22 cellular contexts compared by ENCODE assay signal in genomic region chr6:13101985-13102384, GRCh38.
DNase-seq lines count a peak whose midpoint lies in the region; ATAC-seq, FAIRE-seq and TF ChIP-seq lines count a peak whose summit lies in the region.
"Had no signal": no experiment of that assay in that cellular context is flagged by ENCODE, and none has a peak within 500 bp of the region (broad histone marks: within the 10 kb centered on the region; RNA-seq: fewer than 3 reads in every experiment).

No MANE protein-coding gene starts in this region.

- H3K79me2 ChIP-seq in HepG2 (ENCODE audit: insufficient read depth, low read length), result no peaks in the 10 kb centered on the region

- no peaks in the 10 kb centered on the region for H3K36me3 Mint-ChIP-seq in T-cell
- H3K36me3 Mint-ChIP-seq: CD4-positive, CD25-positive, alpha-beta regulatory T cell; CD8-positive, alpha-beta memory T cell had no signal

- H3K27ac ChIP-seq in liver (ENCODE audit: low read depth in 1 of 2, low read length in 2 of 2) (no peak overlapping the region), HepG2 (ENCODE audit: extremely low read length, insufficient read depth, low read length) (no peak overlapping the region), neutrophil (peak overlapping the region; percentile 76)
- H3K27ac ChIP-seq: GM23248 had no signal

- H4K20me1 ChIP-seq in HepG2 (ENCODE audit: insufficient read depth, low read length), result no peaks in the 10 kb centered on the region

- CTCF ChIA-PET in HepG2 (lab: Yijun Ruan, JAX; ENCODE audit: low intra/inter-chr PET ratio, low total read pairs) (no interaction called here), T-cell (lab: Charles Lee) (no interaction called here)

- POLR2A ChIA-PET in HepG2 (lab: Yijun Ruan, JAX) (no interaction called here), T-cell (lab: Charles Lee) (no interaction called here)

- TF ChIP-seq EP300 in HepG2 (IDR thresholded peaks at IDR 0.05; ENCODE audit: low read depth in 2 of 2, low read length in 2 of 2) (no peak), HepG2 (CRISPR knock-in tag; IDR thresholded peaks at IDR 0.05; ENCODE audit: borderline replicate concordance) (no peak)

- H3K9ac ChIP-seq in liver (ENCODE audit: low read depth in 1 of 2, low read length in 2 of 2) (no peak overlapping the region), HepG2 (ENCODE audit: insufficient read depth, low read depth, low read length) (no peak overlapping the region)
- H3K9ac ChIP-seq: GM23248 had no signal

- TF ChIP-seq CTCF in liver (IDR thresholded peaks at IDR 0.05; ENCODE audit: low read depth, low read length, missing input control), result no peak
- no peak for TF ChIP-seq CTCF in HepG2 (CRISPR knock-in tag; IDR thresholded peaks at IDR 0.05)
- no peak for TF ChIP-seq CTCF in neutrophil (IDR thresholded peaks at IDR 0.05)

- TF ChIP-seq POLR2A in HepG2 (IDR thresholded peaks at IDR 0.05; ENCODE audit: insufficient read depth in 1 of 2, low read depth in 2 of 2, low read length in 2 of 2), result no peak

- intact Hi-C loops in HepG2 (cut with micrococcal nuclease; ENCODE audit: unreplicated experiment), result no loop called here

- no peaks in the 10 kb centered on the region for H3K4me1 Mint-ChIP-seq in T-cell
- H3K4me1 Mint-ChIP-seq: CD4-positive, CD25-positive, alpha-beta regulatory T cell; CD8-positive, alpha-beta memory T cell had no signal

- TF ChIP-seq RAD21 in liver (IDR thresholded peaks at IDR 0.05) (no peak), HepG2 (CRISPR knock-in tag; IDR thresholded peaks at IDR 0.05) (no peak)

- H3K9me3 ChIP-seq in liver (ENCODE audit: control insufficient read depth in 4 of 4, low read length in 3 of 4), result no peaks in the 10 kb centered on the region
- no peaks in the 10 kb centered on the region for H3K9me3 ChIP-seq in HepG2 (ENCODE audit: low read length)
- no peaks in the 10 kb centered on the region for H3K9me3 ChIP-seq in neutrophil
- H3K9me3 ChIP-seq: BE2C, HAP-1 had no signal

- no peak overlapping the region for H3K4me3 Mint-ChIP-seq in T-cell
- H3K4me3 Mint-ChIP-seq: CD4-positive, CD25-positive, alpha-beta regulatory T cell; CD8-positive, alpha-beta memory T cell had no signal

- 31% methylated on average over 2 of the region's 2 CpGs for WGBS in liver
- 3% methylated on average over 2 of the region's 2 CpGs for WGBS in HepG2 (ENCODE audit: low lambda C conversion rate)

- no peak overlapping the region for H3K4me2 ChIP-seq in HepG2 (ENCODE audit: low read depth, low read length)

- BruUV-seq in HepG2 (replicated peaks; lab: Mats Ljungman, UMichigan), result no TSS peak

- H3K36me3 ChIP-seq in liver (ENCODE audit: control insufficient read depth in 4 of 4, insufficient read depth in 3 of 4, low read depth in 1 of 4, low read length in 3 of 4) (no peaks in the 10 kb centered on the region), HepG2 (replicated peaks in 1 of 2; ENCODE audit: control insufficient read depth in 1 of 2, insufficient read depth in 2 of 2, low read length in 2 of 2) (no peaks in the 10 kb centered on the region), neutrophil (no peaks in the 10 kb centered on the region)
- H3K36me3 ChIP-seq: BE2C, HAP-1 had no signal

- no peak overlapping the region for H2AFZ ChIP-seq in HepG2 (ENCODE audit: low read length)
- H2AFZ ChIP-seq: GM23248 had no signal

- FAIRE-seq in HepG2 (lab: Jason Lieb, UNC), result no peak
- FAIRE-seq: G401.6, GM12891, GM19239 had no signal

- H3K4me3 ChIP-seq in liver (ENCODE audit: low read depth in 1 of 3, low read length in 3 of 3) (no peak overlapping the region), HepG2 (replicated peaks in 1 of 3; ENCODE audit: insufficient read depth in 1 of 3, low read depth in 2 of 3, low read length in 3 of 3) (no peak overlapping the region), neutrophil (ENCODE audit: low read depth in 1 of 2, low read length in 1 of 2) (no peak overlapping the region)
- H3K4me3 ChIP-seq: GM23248, HAP-1 had no signal

- no peak for ATAC-seq in HepG2
- ATAC-seq in T-cell (replicated peaks in 1 of 4), result no peak

- H3K27ac Mint-ChIP-seq in T-cell, result no peak overlapping the region
- H3K27ac Mint-ChIP-seq: CD4-positive, CD25-positive, alpha-beta regulatory T cell; CD8-positive, alpha-beta memory T cell had no signal

- in situ Hi-C loops in HepG2 (cut with HindIII; ENCODE audit: extremely low pct_ligation_motif_present, low pct_unique_long_range_greater_than_20kb), result no loop called here

- H3K4me1 ChIP-seq in liver (ENCODE audit: control insufficient read depth in 4 of 4, insufficient read depth in 4 of 4, low read length in 3 of 4), result peaks cover 0 to 6% (median 0%) of the 10 kb centered on the region in 4 donors
- no peaks in the 10 kb centered on the region for H3K4me1 ChIP-seq in HepG2 (ENCODE audit: insufficient read depth, low read length)
- peaks cover 16 to 19% of the 10 kb centered on the region in 2 experiments for H3K4me1 ChIP-seq in neutrophil (ENCODE audit: control insufficient read depth in 1 of 2, insufficient read depth in 1 of 2, low read depth in 1 of 2, low read length in 1 of 2)
- H3K4me1 ChIP-seq: BE2C, HAP-1 had no signal

- no peaks in the 10 kb centered on the region for H3K9me3 Mint-ChIP-seq in T-cell
- H3K9me3 Mint-ChIP-seq: CD4-positive, CD25-positive, alpha-beta regulatory T cell; CD8-positive, alpha-beta memory T cell had no signal

- H3K27me3 ChIP-seq in liver (ENCODE audit: control insufficient read depth in 4 of 4, insufficient read depth in 4 of 4, low read length in 3 of 4), result no peaks in the 10 kb centered on the region
- H3K27me3 ChIP-seq in HepG2 (ENCODE audit: control insufficient read depth in 1 of 2, insufficient read depth in 2 of 2, low read length in 2 of 2), result peaks cover 1 to 9% of the 10 kb centered on the region in 2 experiments; a peak in 1 of 5 replicates
- no peaks in the 10 kb centered on the region for H3K27me3 ChIP-seq in neutrophil
- H3K27me3 ChIP-seq: BE2C had no signal

- H3K27me3 Mint-ChIP-seq in T-cell, result peaks cover 0 to 17% of the 10 kb centered on the region in 2 donors

- DNase-seq in HepG2 (ENCODE audit: low spot score) (no peak), globus pallidus (ENCODE audit: low spot score) (peak; percentile 20), HCEC 1CT (no peak), T-cell (no peak), NCI-H82 treated with DMSO at 0.1 percent for 48 hours (lab: John Stamatoyannopoulos, UW; ENCODE audit: unreplicated experiment) (no peak)
- DNase-seq: ACHN; BE2C; C1 segment of cervical spinal cord; CD4-positive, CD25-positive, alpha-beta regulatory T cell; CD8-positive, alpha-beta memory T cell; COR-L47; DMS 273 treated with DMSO at 0.1 percent for 48 hours; DMS53; DND-41; GM23248; IMR-90 had no signal

TF ChIP-seq in liver, 16 proteins besides CTCF, POLR2A, EP300 and RAD21 (continues in another document):
- TF ChIP-seq JUND (IDR thresholded peaks at IDR 0.05) (no peak), GABPA (IDR thresholded peaks at IDR 0.05 in 1 of 2, conservative IDR thresholded peaks at IDR 0.05 in 1 of 2) (no peak), ZBTB33 (IDR thresholded peaks at IDR 0.05) (no peak), EGR1 (IDR thresholded peaks at IDR 0.05; ENCODE audit: low read depth in 2 of 2) (peak in 1 of 2 donors; percentile 10), HNF4A (conservative IDR thresholded peaks at IDR 0.05) (peak; percentile 46 to 48)

TF ChIP-seq in HepG2, 621 proteins besides CTCF, POLR2A, EP300 and RAD21:
- no peak for TF ChIP-seq ZBTB4 (CRISPR knock-in tag; IDR thresholded peaks at IDR 0.05; ENCODE audit: borderline replicate concordance)
- TF ChIP-seq RBM39 (IDR thresholded peaks at IDR 0.05; ENCODE audit: low read depth, low read length, poor library complexity, severe bottlenecking), result no peak
- TF ChIP-seq ZSCAN21 (CRISPR knock-in tag; IDR thresholded peaks at IDR 0.05; ENCODE audit: borderline replicate concordance), result no peak
- no peak for TF ChIP-seq ETV6 (CRISPR knock-in tag; conservative IDR thresholded peaks at IDR 0.05)
- no peak for TF ChIP-seq NFKB2 (CRISPR knock-in tag; IDR thresholded peaks at IDR 0.05; ENCODE audit: borderline replicate concordance)
- TF ChIP-seq THAP7 (CRISPR knock-in tag; IDR thresholded peaks at IDR 0.05), result no peak
- no peak for TF ChIP-seq REXO4 (CRISPR knock-in tag; IDR thresholded peaks at IDR 0.05; ENCODE audit: borderline replicate concordance)
- TF ChIP-seq PAX8 (CRISPR knock-in tag; IDR thresholded peaks at IDR 0.05; ENCODE audit: borderline replicate concordance), result no peak
- no peak for TF ChIP-seq NCOR1 (IDR thresholded peaks at IDR 0.05; ENCODE audit: borderline replicate concordance, low read length)
- TF ChIP-seq HMG20B (CRISPR knock-in tag; conservative IDR thresholded peaks at IDR 0.05), result no peak
